9 cellular contexts compared by ENCODE assay signal in the genomic region with DNA sequence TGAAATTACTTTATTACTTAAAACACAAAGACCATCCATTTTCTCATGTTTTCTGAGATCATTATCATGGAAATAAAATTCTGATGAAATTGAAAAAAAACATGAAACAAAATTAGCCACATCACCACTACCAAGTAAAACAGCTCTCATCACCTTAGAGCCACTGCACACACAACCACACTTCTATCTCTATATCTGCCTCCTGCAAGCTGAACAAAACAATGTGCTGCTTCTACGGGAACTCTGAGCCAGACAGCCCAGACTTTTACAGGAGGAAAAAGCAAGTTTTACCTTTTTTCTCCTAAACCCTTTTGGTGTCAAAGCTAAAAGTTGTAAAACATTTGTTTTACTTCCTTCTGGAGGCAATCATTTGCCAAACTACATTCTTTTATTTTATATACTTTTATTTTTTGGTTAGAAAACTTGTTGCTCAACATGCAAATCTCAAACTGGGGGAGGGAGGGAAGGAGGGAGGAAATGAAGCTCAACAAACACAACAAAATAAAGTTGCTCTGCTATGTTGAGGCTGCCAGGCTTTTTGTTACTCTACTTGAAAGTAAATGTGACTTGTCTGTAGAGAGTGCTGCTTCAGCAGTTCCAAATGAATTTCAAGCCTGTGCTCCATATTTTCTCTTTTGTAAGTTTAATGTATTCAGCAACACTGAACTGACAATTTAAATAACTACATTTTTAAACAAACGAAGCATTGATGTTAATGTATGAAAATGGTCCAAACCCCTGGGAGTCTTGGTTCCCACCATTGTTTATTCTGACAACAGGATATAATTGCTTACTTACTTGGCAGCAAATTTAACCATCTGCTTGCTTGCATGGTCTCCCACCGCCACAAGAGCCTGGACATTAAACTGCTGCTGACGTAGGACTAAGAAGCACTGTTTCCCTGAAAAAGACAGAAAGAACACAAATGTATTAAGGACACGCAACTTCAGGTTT. TPM values are rescaled to one million over a fixed set of nuclear protein-coding genes. Genes with fewer than 3 reads are reported as not detected.
A peak's percentile ranks its signal among the peaks of the same experiment; 100 is the strongest.
DNase-seq lines count a peak whose midpoint lies in the region; ATAC-seq and TF ChIP-seq lines count a peak whose summit lies in the region.
"Had no signal": no experiment of that assay in that cellular context is flagged by ENCODE, and none has a peak within 500 bp of the region (broad histone marks: within the 10 kb centered on the region; RNA-seq: fewer than 3 reads in every experiment).

No MANE protein-coding gene starts in this region.

- ATAC-seq in naive thymus-derived CD4-positive, alpha-beta T cell: peak; percentile 76
- no peak for ATAC-seq in gastrocnemius medialis
- ATAC-seq in GM21390 (IDR thresholded peaks at IDR 0.05; ENCODE audit: unreplicated experiment): no peak
- ATAC-seq: esophagus mucosa had no signal

- peaks cover 6% of the 10 kb centered on the region for H3K36me3 Mint-ChIP-seq in Calu3 (ENCODE audit: insufficient read depth, unreplicated experiment)
- peaks cover 11 to 31% (median 12%) of the 10 kb centered on the region in 5 donors for H3K36me3 Mint-ChIP-seq in naive thymus-derived CD4-positive, alpha-beta T cell

- H3K27ac ChIP-seq in naive thymus-derived CD4-positive, alpha-beta T cell (ENCODE audit: low read depth, low read length): peak overlapping the region; percentile 40
- H3K27ac ChIP-seq in gastrocnemius medialis: no peak overlapping the region

- intact Hi-C loops in Calu3 (cut with micrococcal nuclease; ENCODE audit: unreplicated experiment) (no loop called here), gastrocnemius medialis (cut with DNase I; ENCODE audit: low total_unique reads) (no loop called here)
- intact Hi-C loops in naive thymus-derived CD4-positive, alpha-beta T cell (cut with micrococcal nuclease): loop anchor here (2.0 to 5.0 kb wide), 6 partner anchors 24 to 421 kb away; partner anchors contain the start of genes DARS1 (in 1 of the 2) and MCM6 (in 1 of the 2)

- H3K9me3 Mint-ChIP-seq in Calu3 (ENCODE audit: low read depth, unreplicated experiment): no peaks in the 10 kb centered on the region
- H3K9me3 Mint-ChIP-seq in naive thymus-derived CD4-positive, alpha-beta T cell: no peaks in the 10 kb centered on the region

- no peaks in the 10 kb centered on the region for H3K27me3 Mint-ChIP-seq in Calu3 (ENCODE audit: unreplicated experiment)
- no peaks in the 10 kb centered on the region for H3K27me3 Mint-ChIP-seq in naive thymus-derived CD4-positive, alpha-beta T cell

- TF ChIP-seq POLR2A in gastrocnemius medialis (IDR thresholded peaks at IDR 0.05): no peak

- no peak overlapping the region for H3K4me3 ChIP-seq in astrocyte of the cerebellum (ENCODE audit: low read depth, low read length)
- H3K4me3 ChIP-seq in naive thymus-derived CD4-positive, alpha-beta T cell (ENCODE audit: low read length): no peak overlapping the region
- H3K4me3 ChIP-seq in gastrocnemius medialis: no peak overlapping the region

- no peak for DNase-seq in Calu3
- DNase-seq in NCI-H1092 (lab: John Stamatoyannopoulos, UW): peak; percentile 3
- DNase-seq in astrocyte of the cerebellum (ENCODE audit: low read depth): peak; percentile 92
- DNase-seq in naive thymus-derived CD4-positive, alpha-beta T cell: peak in 6 of 9 donors; percentile 3 to 44 (median 26)
- DNase-seq in gastrocnemius medialis: no peak
- no peak for DNase-seq in SKM-1 treated with dmso at 0.1 percent for 144 hours (lab: John Stamatoyannopoulos, UW; ENCODE audit: unreplicated experiment)
- DNase-seq in ecto neural progenitor cell (ENCODE audit: low spot score): no peak

- CTCF ChIA-PET in Calu3 (lab: Charles Lee): interaction anchor here (0.7 kb wide), 1 partner anchor 18 kb away, joined by 3 read pairs; no protein-coding TSS in a partner anchor
- CTCF ChIA-PET in naive thymus-derived CD4-positive, alpha-beta T cell (lab: Charles Lee): interaction anchor here (1.4 to 1.5 kb wide), 2 partner anchors 12 to 423 kb away, joined by 4 to 6 read pairs; no protein-coding TSS in a partner anchor

- in situ Hi-C loops in astrocyte of the cerebellum (cut with HindIII; ENCODE audit: low sequenced_read_pairs) (no loop called here), gastrocnemius medialis (cut with MboI; ENCODE audit: low sequenced_read_pairs in 4 of 4) (no loop called here)

- no peak for TF ChIP-seq CTCF in Calu3 (IDR thresholded peaks at IDR 0.05; ENCODE audit: unreplicated experiment)
- TF ChIP-seq CTCF in astrocyte of the cerebellum (IDR thresholded peaks at IDR 0.05; ENCODE audit: low read depth, low read length, missing control alignments): no peak
- no peak for TF ChIP-seq CTCF in gastrocnemius medialis (IDR thresholded peaks at IDR 0.05 in 4 of 5, conservative IDR thresholded peaks at IDR 0.05 in 1 of 5)

- POLR2A ChIA-PET in naive thymus-derived CD4-positive, alpha-beta T cell (lab: Charles Lee): interaction anchor here (0.6 to 0.9 kb wide), 2 partner anchors 15 to 835 kb away, joined by 3 to 5 read pairs; no protein-coding TSS in a partner anchor

- no peaks in the 10 kb centered on the region for H3K27me3 ChIP-seq in naive thymus-derived CD4-positive, alpha-beta T cell (ENCODE audit: control insufficient read depth in 2 of 2, insufficient read depth in 2 of 2, low read length in 2 of 2)
- no peaks in the 10 kb centered on the region for H3K27me3 ChIP-seq in gastrocnemius medialis

- H3K27ac Mint-ChIP-seq in Calu3 (ENCODE audit: unreplicated experiment): no peak overlapping the region
- H3K27ac Mint-ChIP-seq in naive thymus-derived CD4-positive, alpha-beta T cell: peak overlapping the region; percentile 51 to 93 (median 83)

- H3K4me1 Mint-ChIP-seq in Calu3 (ENCODE audit: low read depth, unreplicated experiment): peaks cover 35% of the 10 kb centered on the region
- H3K4me1 Mint-ChIP-seq in naive thymus-derived CD4-positive, alpha-beta T cell: peaks cover 37 to 67% (median 60%) of the 10 kb centered on the region in 7 donors

- BruUV-seq in Calu3 (replicated peaks; lab: Mats Ljungman, UMichigan): no TSS peak

- peak overlapping the region; percentile 4 for H3K4me3 Mint-ChIP-seq in Calu3 (ENCODE audit: low read depth, unreplicated experiment)
- peak overlapping the region in 9 of 10 donors; percentile 3 to 79 (median 37) for H3K4me3 Mint-ChIP-seq in naive thymus-derived CD4-positive, alpha-beta T cell

- no peaks in the 10 kb centered on the region for H3K9me3 ChIP-seq in naive thymus-derived CD4-positive, alpha-beta T cell (ENCODE audit: control insufficient read depth in 2 of 3, low read length in 3 of 3)
- H3K9me3 ChIP-seq in gastrocnemius medialis: no peaks in the 10 kb centered on the region

- peaks cover 18 to 26% of the 10 kb centered on the region in 2 donors for H3K4me1 ChIP-seq in naive thymus-derived CD4-positive, alpha-beta T cell (ENCODE audit: control insufficient read depth in 2 of 2, insufficient read depth in 2 of 2, low read length in 2 of 2)
- peaks cover 0 to 12% of the 10 kb centered on the region in 2 donors for H3K4me1 ChIP-seq in gastrocnemius medialis

- peaks cover 0 to 4% (median 0%) of the 10 kb centered on the region in 3 experiments for H3K36me3 ChIP-seq in naive thymus-derived CD4-positive, alpha-beta T cell (ENCODE audit: control insufficient read depth in 2 of 3, insufficient read depth in 3 of 3, low read length in 3 of 3)
- no peaks in the 10 kb centered on the region for H3K36me3 ChIP-seq in gastrocnemius medialis

RNA-seq across cellular contexts. Expression of gene DARS1, which starts 24.6 kb away (rescaled TPM):
- total RNA-seq in Calu3 (2022): 57.5 and 63.3 TPM in 2 replicates
- 100 to 1,000 TPM in 1 of 5 experiments, 10 to 100 TPM in 4; 45.3 to 140 (median 63.4) TPM for total RNA-seq in naive thymus-derived CD4-positive, alpha-beta T cell
- polyA plus RNA-seq in naive thymus-derived CD4-positive, alpha-beta T cell: 100 to 1,000 TPM; 102 to 124 TPM
- 10 to 100 TPM; 86.2 to 97.2 (median 89.8) TPM for total RNA-seq in gastrocnemius medialis

Comparison
In these comparisons a context has a peak if more than half of its experiments do, and no peak if none do; other contexts are left out.
1. DNase-seq: peak in NCI-H1092 (single experiment), astrocyte of the cerebellum (single experiment) and naive thymus-derived CD4-positive, alpha-beta T cell (6 of 9); none in Calu3 (single experiment), gastrocnemius medialis (0 of 2), SKM-1 treated with dmso at 0.1 percent for 144 hours (single experiment) and ecto neural progenitor cell (single experiment).
2. intact Hi-C loops: an anchor here in naive thymus-derived CD4-positive, alpha-beta T cell (2.0 to 5.0 kb wide); none called in Calu3 and gastrocnemius medialis.